Comparison of ENCODE assay signal across 19 cellular contexts in the genomic region with DNA sequence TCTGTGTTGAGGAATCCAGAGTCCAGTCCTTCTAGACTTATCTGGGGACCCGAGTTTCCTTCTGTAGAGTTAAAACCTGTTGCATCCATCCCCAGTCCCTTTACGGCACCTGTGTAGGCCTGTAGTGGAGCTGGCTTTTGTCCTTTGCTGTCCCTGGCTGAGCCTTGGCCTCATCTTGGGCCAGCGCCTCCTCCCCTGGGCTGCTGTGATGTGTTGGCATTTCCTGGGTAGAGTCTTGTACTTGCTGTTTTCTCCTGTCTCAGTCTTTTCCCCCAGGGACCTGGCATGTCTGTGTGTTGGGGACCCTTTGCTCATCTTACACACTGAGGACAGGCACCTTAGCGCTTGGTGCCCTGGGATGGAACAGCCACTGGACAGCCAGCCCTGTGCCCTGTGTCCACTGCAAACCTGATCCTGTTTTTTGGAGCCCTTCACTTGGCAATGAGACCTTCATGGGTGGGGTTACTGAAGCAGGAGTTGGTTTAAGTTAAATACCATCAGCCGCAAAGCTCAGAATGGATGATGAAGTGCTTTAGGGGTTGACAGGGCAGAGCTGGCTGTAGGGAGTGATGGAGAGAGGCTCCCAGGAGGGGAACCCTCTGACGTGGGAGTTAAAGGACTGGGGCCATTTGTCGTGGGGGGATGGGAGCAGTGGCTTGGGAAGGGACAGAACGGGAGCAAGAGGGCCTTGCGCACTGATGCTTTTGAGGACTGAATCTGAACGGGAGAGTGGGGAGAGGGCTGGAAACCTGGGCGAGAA. TPM values are rescaled to one million over a fixed set of nuclear protein-coding genes. Genes with fewer than 3 reads are reported as not detected.
DNase-seq lines count a peak whose midpoint lies in the region; ATAC-seq, FAIRE-seq and TF ChIP-seq lines count a peak whose summit lies in the region.
"Had no signal": no experiment of that assay in that cellular context is flagged by ENCODE, and none has a peak within 500 bp of the region (broad histone marks: within the 10 kb centered on the region; RNA-seq: fewer than 3 reads in every experiment).

No MANE protein-coding gene starts in this region.

- no peak for ATAC-seq in HG03095 (IDR thresholded peaks at IDR 0.05; ENCODE audit: unreplicated experiment)
- ATAC-seq in HG03571 (IDR thresholded peaks at IDR 0.05; ENCODE audit: unreplicated experiment) = no peak
- ATAC-seq: mucosa of descending colon had no signal

- peaks cover 0 to 4% (median 0%) of the 10 kb centered on the region in 3 donors for H3K27me3 Mint-ChIP-seq in CD14-positive monocyte (ENCODE audit: low read depth in 3 of 3)
- no peaks in the 10 kb centered on the region for H3K27me3 Mint-ChIP-seq in dendritic cell treated with granulocyte-macrophage colony-stimulating factor and Interleukin-4, amounts not matched to agents 40 ng/mL and 50 ng/mL, for 4 days
- H3K27me3 Mint-ChIP-seq: CD4-positive, alpha-beta memory T cell had no signal

- H3K9ac ChIP-seq in HUES6 (ENCODE audit: low read length) = peak overlapping the region; percentile 71
- H3K9ac ChIP-seq in neuronal stem cell (ENCODE audit: low read depth, low read length, poor library complexity) = no peak overlapping the region

- no peak overlapping the region for H2BK15ac ChIP-seq in neuronal stem cell (ENCODE audit: low read length)

- H3K79me1 ChIP-seq in neuronal stem cell (ENCODE audit: low read depth, low read length) = peaks cover 28% of the 10 kb centered on the region

- no peak overlapping the region for H3K27ac ChIP-seq in HUES6 (ENCODE audit: low read depth, low read length)
- H3K27ac ChIP-seq in neuronal stem cell (replicated peaks; ENCODE audit: low read length) = no peak overlapping the region
- H3K27ac ChIP-seq in esophagus squamous epithelium = no peak overlapping the region
- H3K27ac ChIP-seq: dorsolateral prefrontal cortex, suprapubic skin had no signal

- H3K4me3 Mint-ChIP-seq in CD14-positive monocyte = no peak overlapping the region
- no peak overlapping the region for H3K4me3 Mint-ChIP-seq in dendritic cell treated with granulocyte-macrophage colony-stimulating factor and Interleukin-4, amounts not matched to agents 40 ng/mL and 50 ng/mL, for 4 days
- H3K4me3 Mint-ChIP-seq: CD4-positive, alpha-beta memory T cell had no signal

- H2BK5ac ChIP-seq in neuronal stem cell (ENCODE audit: low read length) = no peak overlapping the region

- peaks cover 11 to 24% of the 10 kb centered on the region in 2 donors for H3K36me3 Mint-ChIP-seq in CD14-positive monocyte
- peaks cover 25% of the 10 kb centered on the region for H3K36me3 Mint-ChIP-seq in dendritic cell treated with granulocyte-macrophage colony-stimulating factor and Interleukin-4, amounts not matched to agents 40 ng/mL and 50 ng/mL, for 4 days (ENCODE audit: low read depth)
- H3K36me3 Mint-ChIP-seq: CD4-positive, alpha-beta memory T cell had no signal

- no peak for FAIRE-seq in HTR-8/SVneo (lab: Jason Lieb, UNC)
- FAIRE-seq: frontal cortex had no signal

- no peak overlapping the region for H2BK120ac ChIP-seq in neuronal stem cell (ENCODE audit: low read depth, low read length)

- H2AK5ac ChIP-seq in neuronal stem cell (ENCODE audit: low read depth, low read length) = peak overlapping the region; percentile 78

- H3K9me3 ChIP-seq in HUES6 (ENCODE audit: control insufficient read depth, insufficient read depth, low read depth, low read length) = no peaks in the 10 kb centered on the region
- H3K9me3 ChIP-seq in neuronal stem cell (replicated peaks in 1 of 2; ENCODE audit: control insufficient read depth in 2 of 2, insufficient read depth in 1 of 2, low read depth in 1 of 2, low read length in 2 of 2) = peaks cover 0 to 3% of the 10 kb centered on the region in 2 donors
- H3K9me3 ChIP-seq in esophagus squamous epithelium = no peaks in the 10 kb centered on the region
- H3K9me3 ChIP-seq: mucosa of descending colon, suprapubic skin had no signal

- no peak overlapping the region for H4K91ac ChIP-seq in neuronal stem cell (ENCODE audit: low read depth, low read length, poor library complexity)

- DNase-seq in CD14-positive monocyte (ENCODE audit: low spot score) (no peak), neuronal stem cell (ENCODE audit: low spot score) (no peak), HTR-8/SVneo (ENCODE audit: insufficient read length, low spot score) (no peak), esophagus squamous epithelium (lab: John Stamatoyannopoulos, UW) (no peak)
- DNase-seq: activated CD4-positive, CD25-positive, alpha-beta regulatory T cell treated with anti-CD3 and anti-CD28 coated beads, Interleukin-2, amount 50 U/mL, for 72 hours; CD4-positive, alpha-beta memory T cell; dorsolateral prefrontal cortex; mucosa of descending colon; NCI-H1694; NCI-H2227 treated with DMSO at 0.1 percent for 48 hours; NCI-H82; nucleus accumbens; T1000 had no signal

- H2BK12ac ChIP-seq in neuronal stem cell (ENCODE audit: low read length) = no peak overlapping the region

- H3K4me3 ChIP-seq in HUES6 (ENCODE audit: low read depth, low read length) (no peak overlapping the region), neuronal stem cell (ENCODE audit: low read length in 2 of 2) (no peak overlapping the region), esophagus squamous epithelium (no peak overlapping the region)
- H3K4me3 ChIP-seq: dorsolateral prefrontal cortex, mucosa of descending colon, suprapubic skin had no signal

- H3K36me3 ChIP-seq in HUES6 (ENCODE audit: control insufficient read depth, insufficient read depth, low read length) (peaks cover 7% of the 10 kb centered on the region; the same call in 1 of the 2 replicates), neuronal stem cell (replicated peaks in 1 of 2; ENCODE audit: control insufficient read depth in 2 of 2, insufficient read depth in 2 of 2, low read length in 2 of 2) (no peaks in the 10 kb centered on the region), esophagus squamous epithelium (no peaks in the 10 kb centered on the region)
- H3K36me3 ChIP-seq: suprapubic skin had no signal

- no peak overlapping the region for H4K8ac ChIP-seq in neuronal stem cell (ENCODE audit: low read depth, low read length)

- peaks cover 22% of the 10 kb centered on the region for H3K4me1 Mint-ChIP-seq in CD14-positive monocyte
- peaks cover 34% of the 10 kb centered on the region for H3K4me1 Mint-ChIP-seq in dendritic cell treated with granulocyte-macrophage colony-stimulating factor and Interleukin-4, amounts not matched to agents 40 ng/mL and 50 ng/mL, for 4 days (ENCODE audit: low read depth)

- TF ChIP-seq CTCF in CD14-positive monocyte (IDR thresholded peaks at IDR 0.05) (no peak), esophagus squamous epithelium (IDR thresholded peaks at IDR 0.05) (no peak)

- no peaks in the 10 kb centered on the region for H3K9me3 Mint-ChIP-seq in CD14-positive monocyte
- H3K9me3 Mint-ChIP-seq in dendritic cell treated with granulocyte-macrophage colony-stimulating factor and Interleukin-4, amounts not matched to agents 40 ng/mL and 50 ng/mL, for 4 days = no peaks in the 10 kb centered on the region
- H3K9me3 Mint-ChIP-seq: CD4-positive, alpha-beta memory T cell had no signal

- peak overlapping the region; percentile 41 for H3K18ac ChIP-seq in neuronal stem cell (ENCODE audit: low read length)

- H3K27ac Mint-ChIP-seq in CD14-positive monocyte = peak overlapping the region in 6 of 7 donors; percentile 55 to 80 (median 72)
- peak overlapping the region; percentile 8 for H3K27ac Mint-ChIP-seq in dendritic cell treated with granulocyte-macrophage colony-stimulating factor and Interleukin-4, amounts not matched to agents 40 ng/mL and 50 ng/mL, for 4 days

- no peak overlapping the region for H2AFZ ChIP-seq in neuronal stem cell (ENCODE audit: low read length)

- no peak overlapping the region for H3K4ac ChIP-seq in neuronal stem cell (ENCODE audit: low read length)

- intact Hi-C loops in CD14-positive monocyte (cut with micrococcal nuclease) = loop anchor here in 1 of 2 donors (5.0 to 10.0 kb wide), 2 partner anchors 34 to 86 kb away; no protein-coding TSS in a partner anchor
- intact Hi-C loops in dendritic cell treated with granulocyte-macrophage colony-stimulating factor and Interleukin-4, amounts not matched to agents 40 ng/mL and 50 ng/mL, for 4 days (cut with micrococcal nuclease) = no loop called here
- intact Hi-C loops in esophagus squamous epithelium (cut with DNase I) = no loop called here

- H3K27me3 ChIP-seq in HUES6 (ENCODE audit: control insufficient read depth, insufficient read depth, low read length) = no peaks in the 10 kb centered on the region
- no peaks in the 10 kb centered on the region for H3K27me3 ChIP-seq in neuronal stem cell (ENCODE audit: control insufficient read depth in 3 of 3, insufficient read depth in 3 of 3, low read depth in 1 of 3, low read length in 3 of 3)
- no peaks in the 10 kb centered on the region for H3K27me3 ChIP-seq in esophagus squamous epithelium
- H3K27me3 ChIP-seq: dorsolateral prefrontal cortex, suprapubic skin had no signal

- H3K4me1 ChIP-seq in HUES6 (ENCODE audit: control insufficient read depth, insufficient read depth, low read length) (peaks cover 37% of the 10 kb centered on the region), neuronal stem cell (ENCODE audit: control insufficient read depth in 2 of 2, insufficient read depth in 1 of 2, low read depth in 1 of 2, low read length in 2 of 2) (peaks cover 4 to 12% of the 10 kb centered on the region in 2 donors), esophagus squamous epithelium (peaks cover 14 to 35% (median 16%) of the 10 kb centered on the region in 3 donors)

- no peak overlapping the region for H3K14ac ChIP-seq in neuronal stem cell (ENCODE audit: low read length)

- no peak for TF ChIP-seq POLR2A in esophagus squamous epithelium (IDR thresholded peaks at IDR 0.05)

- no peak overlapping the region for H3K23ac ChIP-seq in neuronal stem cell (ENCODE audit: low read depth, low read length, poor library complexity)

- H3K4me2 ChIP-seq in neuronal stem cell (ENCODE audit: insufficient read depth, low read length, poor library complexity, severe bottlenecking) = no peak overlapping the region

- no CpG with 5 or more reads among the region's 11 CpGs for WGBS in neuronal stem cell (ENCODE audit: extremely low coverage in 2 of 2, insufficient read length in 2 of 2, insufficient replicate concordance in 1 of 2), 2 donors
- WGBS in esophagus squamous epithelium, 2 donors = 78 to 89% methylated on average over 9 to 10 of the region's 11 CpGs

RNA-seq across cellular contexts. Expression of gene CUX1, which starts 50.9 kb away (rescaled TPM):
- polyA plus RNA-seq in CD14-positive monocyte = 10 to 100 TPM; 17.6 to 28.0 TPM
- 47.3 TPM for polyA plus RNA-seq in neuronal stem cell (2013, experiment 1 of 2)
- polyA plus RNA-seq in neuronal stem cell (2013, experiment 2 of 2) = 46.1 TPM
- 10 to 100 TPM; 40.0 to 55.9 (median 47.3) TPM for total RNA-seq in esophagus squamous epithelium
